22 cellular contexts compared by ENCODE assay signal in genomic region chr5:169268019-169268418, GRCh38. TPM values are rescaled to one million over a fixed set of nuclear protein-coding genes. Genes with fewer than 3 reads are reported as not detected.
DNase-seq lines count a peak whose midpoint lies in the region; ATAC-seq, FAIRE-seq and TF ChIP-seq lines count a peak whose summit lies in the region.
"Had no signal": no experiment of that assay in that cellular context is flagged by ENCODE, and none has a peak within 500 bp of the region (broad histone marks: within the 10 kb centered on the region; RNA-seq: fewer than 3 reads in every experiment).

No MANE protein-coding gene starts in this region.

- H3K4me3 ChIP-seq in GM23248 (peak overlapping the region; percentile 36), K562 (no peak overlapping the region), fibroblast of villous mesenchyme (ENCODE audit: low read depth, low read length) (no peak overlapping the region)
- H3K4me3 ChIP-seq: psoas muscle, transverse colon had no signal

- no peak for TF ChIP-seq EP300 in K562 (IDR thresholded peaks at IDR 0.05; ENCODE audit: low read length)

- no peaks in the 10 kb centered on the region for H3K9me1 ChIP-seq in K562 (ENCODE audit: control insufficient read depth, insufficient read depth, low read length)

- BruUV-seq in K562 (replicated peaks; lab: Mats Ljungman, UMichigan): no TSS peak

- no peaks in the 10 kb centered on the region for H3K9me2 ChIP-seq in GM23248 (ENCODE audit: insufficient read depth)

- H3K27ac ChIP-seq in GM23248 (peak overlapping the region; percentile 75), K562 (ENCODE audit: extremely low read depth, low read depth, low read length) (no peak overlapping the region)
- H3K27ac ChIP-seq: C4-2B, neutrophil, psoas muscle, transverse colon had no signal

- H3K9me3 ChIP-seq in GM23248 (ENCODE audit: low read depth) (no peaks in the 10 kb centered on the region), K562 (replicated peaks; ENCODE audit: control insufficient read depth, insufficient read depth, low read depth, low read length) (no peaks in the 10 kb centered on the region)
- H3K9me3 ChIP-seq: neutrophil, psoas muscle, transverse colon had no signal

- POLR2A ChIA-PET in K562 (lab: Yijun Ruan, JAX): interaction anchor here (1.0 kb wide), 1 partner anchor 10 kb away, joined by 3 read pairs; no protein-coding TSS in a partner anchor

- ATAC-seq in K562: no peak
- no peak for ATAC-seq in GM21381 (IDR thresholded peaks at IDR 0.05; ENCODE audit: unreplicated experiment)
- no peak for ATAC-seq in HG02938 (IDR thresholded peaks at IDR 0.05; ENCODE audit: unreplicated experiment)
- ATAC-seq: activated CD4-positive, alpha-beta T cell treated with anti-CD3 and anti-CD28 coated beads for 36 hours; psoas muscle; T-helper 17 cell had no signal

- H3K27me3 ChIP-seq in GM23248 (replicated peaks; ENCODE audit: insufficient read depth) (no peaks in the 10 kb centered on the region), K562 (ENCODE audit: control insufficient read depth in 2 of 2, insufficient read depth in 2 of 2, low read length in 2 of 2) (no peaks in the 10 kb centered on the region; a peak in 1 of 5 replicates)
- H3K27me3 ChIP-seq: transverse colon had no signal

- intact Hi-C loops in K562 (cut with micrococcal nuclease): loop anchor here (5.0 kb wide), 1 partner anchor 314 kb away; the partner anchor contains the start of gene SPDL1

- 0 out of 2 replicates have a peak overlapping the region, but pooled peaks have one; percentile 9 for H2AFZ ChIP-seq in GM23248
- H2AFZ ChIP-seq in K562 (ENCODE audit: low read depth, low read length): no peak overlapping the region

- H3K79me2 ChIP-seq in GM23248 (ENCODE audit: insufficient read depth) (peaks cover 60% of the 10 kb centered on the region), K562 (ENCODE audit: control insufficient read depth, insufficient read depth, low read length) (no peaks in the 10 kb centered on the region)

- WGBS in GM23248 (ENCODE audit: low coverage in 1 of 2, low lambda C conversion rate in 2 of 2, missing lambda C conversion rate in 2 of 2), 2 experiments: 6 to 8% methylated on average over 7 of the region's 7 CpGs
- WGBS in K562 (ENCODE audit: insufficient coverage, low coverage, missing lambda C conversion rate): 4% methylated on average over 7 of the region's 7 CpGs

- no peaks in the 10 kb centered on the region for H4K20me1 ChIP-seq in GM23248 (ENCODE audit: insufficient read depth)
- no peaks in the 10 kb centered on the region for H4K20me1 ChIP-seq in K562 (replicated peaks; ENCODE audit: control insufficient read depth, insufficient read depth, low read length)

- H3K9ac ChIP-seq in GM23248 (peak overlapping the region; percentile 39), K562 (ENCODE audit: insufficient read depth in 1 of 2, low read depth in 2 of 2, low read length in 2 of 2) (no peak overlapping the region)

- in situ Hi-C loops in GM23248 (cut with MboI): no loop called here
- in situ Hi-C loops in K562 (cut with MboI): no loop called here

- no peak for FAIRE-seq in K562 (lab: Jason Lieb, UNC)
- FAIRE-seq in HTR-8/SVneo (lab: Jason Lieb, UNC): no peak

- H3F3A ChIP-seq in GM23248 (ENCODE audit: insufficient read depth): peaks cover 18% of the 10 kb centered on the region

- peak; percentile 69 for DNase-seq in AG08395 (ENCODE audit: low spot score)
- peak; percentile 82 for DNase-seq in GM23248
- no peak for DNase-seq in K562 (ENCODE audit: extremely low read depth in 1 of 4, low spot score in 3 of 4)
- DNase-seq in fibroblast of villous mesenchyme (ENCODE audit: low read depth): peak; percentile 31
- DNase-seq in DMS53 (lab: John Stamatoyannopoulos, UW): no peak
- DNase-seq in HTR-8/SVneo (ENCODE audit: insufficient read length, low spot score): no peak
- DNase-seq: activated CD4-positive, alpha-beta T cell treated with anti-CD3 and anti-CD28 coated beads for 36 hours; activated gamma-delta T cell; erythroblast; glutamatergic neuron; Karpas-422; NCI-H2171 treated with DMSO at 0.1 percent for 48 hours; NCI-H526; psoas muscle; stimulated activated CD8-positive, alpha-beta memory T cell treated with anti-CD3 and anti-CD28 coated beads, Interleukin-4, amount 100 ng/mL, for 48 hours; T-helper 17 cell; transverse colon had no signal

- H3K4me2 ChIP-seq in GM23248 (ENCODE audit: unreplicated experiment) (peak overlapping the region; percentile 61), K562 (ENCODE audit: insufficient read depth, low read length) (no peak overlapping the region)

- TF ChIP-seq CTCF in K562 (IDR thresholded peaks at IDR 0.05 in 2 of 3, conservative IDR thresholded peaks at IDR 0.05 in 1 of 3; ENCODE audit: insufficient read depth in 2 of 3, low read depth in 1 of 3, low read length in 3 of 3) (no peak), fibroblast of villous mesenchyme (IDR thresholded peaks at IDR 0.05; ENCODE audit: insufficient read depth, low read depth, low read length) (no peak)

- CTCF ChIA-PET in K562 (lab: Yijun Ruan, JAX; ENCODE audit: low intra/inter-chr PET ratio): no interaction called here

- peaks cover 28% of the 10 kb centered on the region for H3K4me1 ChIP-seq in GM23248 (ENCODE audit: insufficient read depth)
- H3K4me1 ChIP-seq in K562 (replicated peaks in 1 of 2; ENCODE audit: control insufficient read depth in 2 of 2, insufficient read depth in 2 of 2, low read length in 2 of 2): no peaks in the 10 kb centered on the region
- H3K4me1 ChIP-seq: psoas muscle had no signal

- TF ChIP-seq RAD21 in K562 (CRISPR knock-in tag; conservative IDR thresholded peaks at IDR 0.05 in 1 of 2, IDR thresholded peaks at IDR 0.05 in 1 of 2): no peak

- TF ChIP-seq POLR2A in K562 (conservative IDR thresholded peaks at IDR 0.05): no peak

- no peaks in the 10 kb centered on the region for H3K36me3 ChIP-seq in GM23248 (ENCODE audit: low read depth)
- no peaks in the 10 kb centered on the region for H3K36me3 ChIP-seq in K562 (ENCODE audit: control insufficient read depth, insufficient read depth, low read length)
- H3K36me3 ChIP-seq: neutrophil, transverse colon had no signal

TF ChIP-seq in K562, 482 proteins besides CTCF, POLR2A, EP300 and RAD21:
- TF ChIP-seq ZNF584 (CRISPR knock-in tag; IDR thresholded peaks at IDR 0.05; ENCODE audit: low read depth) (0 out of 2 replicates have a peak, but pooled peaks have one; percentile 45), GMEB1 (CRISPR knock-in tag; IDR thresholded peaks at IDR 0.05) (no peak), SMAD4 (CRISPR knock-in tag; conservative IDR thresholded peaks at IDR 0.05) (0 out of 2 replicates have a peak, but pooled peaks have one; percentile 10), L3MBTL2 (IDR thresholded peaks at IDR 0.05) (peak; percentile 48; the same call in 1 of the 2 replicates), ZNF384 (IDR thresholded peaks at IDR 0.05; ENCODE audit: low read depth, low read length) (no peak), CEBPG (CRISPR knock-in tag; IDR thresholded peaks at IDR 0.05) (no peak), CEBPG (tag; conservative IDR thresholded peaks at IDR 0.05 in 1 of 2, IDR thresholded peaks at IDR 0.05 in 1 of 2) (peak in 1 of 2 experiments; percentile 79; a peak in 2 of 4 replicates), ZNF589 (CRISPR knock-in tag; IDR thresholded peaks at IDR 0.05; ENCODE audit: low read depth) (0 out of 2 replicates have a peak, but pooled peaks have one; percentile 12)
- TF ChIP-seq, protein P1, sequence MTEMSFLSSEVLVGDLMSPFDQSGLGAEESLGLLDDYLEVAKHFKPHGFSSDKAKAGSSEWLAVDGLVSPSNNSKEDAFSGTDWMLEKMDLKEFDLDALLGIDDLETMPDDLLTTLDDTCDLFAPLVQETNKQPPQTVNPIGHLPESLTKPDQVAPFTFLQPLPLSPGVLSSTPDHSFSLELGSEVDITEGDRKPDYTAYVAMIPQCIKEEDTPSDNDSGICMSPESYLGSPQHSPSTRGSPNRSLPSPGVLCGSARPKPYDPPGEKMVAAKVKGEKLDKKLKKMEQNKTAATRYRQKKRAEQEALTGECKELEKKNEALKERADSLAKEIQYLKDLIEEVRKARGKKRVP (CRISPR knock-in tag; IDR thresholded peaks at IDR 0.05): 0 out of 2 replicates have a peak, but pooled peaks have one; percentile 51
TF ChIP-seq in K562: peak in this region for 6.

RNA-seq across cellular contexts. Expression of gene SLIT3, which starts 32.9 kb away (rescaled TPM):
- 49.4 and 61.9 TPM in 2 replicates for total RNA-seq in GM23248 (2014; rRNA removed; shearing (Covaris generic))
- polyA plus RNA-seq in GM23248 (2016; fragmentation: Nextera tagmentation; extraction: Ambion mirVana): 98.9 and 100 TPM in 2 replicates
- total RNA-seq in K562 (2011; cell fraction: chromatin; rRNA removed; ENCODE audit: low replicate concordance): not detected in 2 replicates
- total RNA-seq in K562 (2011; cell fraction: nucleolus; rRNA removed): not detected in 2 replicates
- not detected in 2 replicates for total RNA-seq in K562 (2011; cell fraction: nucleoplasm; rRNA removed)
- total RNA-seq in K562 (2014; rRNA removed): not detected in 2 replicates
- total RNA-seq in K562 (2014; rRNA removed; fragmentation: Illumina TruSeq; extraction: Trizol): not detected in 2 replicates
- total RNA-seq in K562 (2015; rRNA removed; fragmentation: Illumina TruSeq; extraction: Trizol): not detected in 2 replicates
- 0.04 and 0.13 TPM in 2 replicates for total RNA-seq in K562 (2021)
- polyA plus RNA-seq in K562 (2011; rRNA removed): 0.01 TPM in 2 replicates
- polyA plus RNA-seq in K562 (2011; cell fraction: cytosol; rRNA removed): 0.03 TPM in 1 of 2 replicates, not detected in the other
- 0.03 TPM in 1 of 2 replicates, not detected in the other for polyA plus RNA-seq in K562 (2011; cell fraction: nucleus; rRNA removed)
- 0.19 TPM in 1 of 2 replicates, not detected in the other for polyA plus RNA-seq in K562 (2012)
- not detected in 2 replicates for polyA plus RNA-seq in K562 (2014; fragmentation: Illumina TruSeq; extraction: Trizol)
- not detected for polyA plus RNA-seq in K562 (2014; fragmentation: Nextera tagmentation; extraction: Ambion mirVana)
- polyA plus RNA-seq in K562 (2014; rRNA removed): not detected in 2 replicates
- not detected in 2 replicates for polyA minus RNA-seq in K562 (2011; rRNA and poly(A)+ RNA removed)
- not detected in 2 replicates for polyA minus RNA-seq in K562 (2011; cell fraction: cytosol; rRNA and poly(A)+ RNA removed)
- polyA minus RNA-seq in K562 (2011; cell fraction: nucleus; rRNA and poly(A)+ RNA removed): not detected in 2 replicates
- total RNA-seq in fibroblast of villous mesenchyme: under 0.01 and 0.64 TPM in 2 replicates
- total RNA-seq: myocyte, T-helper 17 cell had no signal

Comparison
In these comparisons a context has a peak if more than half of its experiments do, and no peak if none do; other contexts are left out.
1. DNase-seq: peak in AG08395 (single experiment), GM23248 (single experiment) and fibroblast of villous mesenchyme (single experiment); none in K562 (0 of 4), DMS53 (single experiment) and HTR-8/SVneo (single experiment).
2. RNA of gene SLIT3, which starts 32.9 kb away (total RNA-seq): 49.4 to 61.9 TPM in GM23248; 0.04 to 0.13 TPM in K562 and under 0.01 to 0.64 TPM in fibroblast of villous mesenchyme; every median in the first group is over 10 times any median in the second.